14 cellular contexts compared by ENCODE assay signal in genomic region chr6:75619230-75619899, GRCh38. TPM values are rescaled to one million over a fixed set of nuclear protein-coding genes. Genes with fewer than 3 reads are reported as not detected.
DNase-seq lines count a peak whose midpoint lies in the region; ATAC-seq, FAIRE-seq and TF ChIP-seq lines count a peak whose summit lies in the region.
"Had no signal": no experiment of that assay in that cellular context is flagged by ENCODE, and none has a peak within 500 bp of the region (broad histone marks: within the 10 kb centered on the region; RNA-seq: fewer than 3 reads in every experiment).

No MANE protein-coding gene starts in this region.

- DNase-seq in NOMO-1 treated with DMSO at 0.1 percent for 48 hours (lab: John Stamatoyannopoulos, UW; ENCODE audit: unreplicated experiment) = peak; percentile 56
- no peak for DNase-seq in NOMO-1 treated with dmso at 0.1 percent for 144 hours (lab: John Stamatoyannopoulos, UW; ENCODE audit: unreplicated experiment)
- no peak for DNase-seq in K562 (ENCODE audit: extremely low read depth in 1 of 4, low spot score in 3 of 4)
- no peak for DNase-seq in keratinocyte (ENCODE audit: low read depth, low spot score)
- no peak for DNase-seq in stimulated activated effector memory CD8-positive, alpha-beta T cell treated with anti-CD3 and anti-CD28 coated beads, Interleukin-12 subunit alpha, Interleukin-12 subunit beta, amount 100 ng/mL, for 72 hours (ENCODE audit: low spot score in 2 of 2)
- DNase-seq in COLO668 (lab: John Stamatoyannopoulos, UW; ENCODE audit: unreplicated experiment) = no peak
- DNase-seq in HAP-1 (ENCODE audit: low spot score in 2 of 2) = no peak
- DNase-seq in aorta = no peak
- DNase-seq: activated CD4-positive, CD25-positive, alpha-beta regulatory T cell treated with anti-CD3 and anti-CD28 coated beads, Interleukin-2, amount 50 U/mL, for 72 hours; activated T-cell treated with anti-CD3 and anti-CD28 coated beads, Interleukin-2, amount 50 U/mL, for 4 hours; NCI-H187 treated with DMSO at 0.1 percent for 48 hours had no signal

- no peak for TF ChIP-seq EP300 in K562 (IDR thresholded peaks at IDR 0.05; ENCODE audit: low read length)

- H3K27ac ChIP-seq in K562 (ENCODE audit: extremely low read depth, low read depth, low read length) (no peak overlapping the region), keratinocyte (ENCODE audit: control insufficient read depth, insufficient read depth, low read length) (no peak overlapping the region), aorta (ENCODE audit: low read depth in 1 of 2, low read length in 2 of 2) (peak overlapping the region in 1 of 2 donors; percentile 50)

- H3K36me3 ChIP-seq in K562 (ENCODE audit: control insufficient read depth, insufficient read depth, low read length) (peaks cover 14% of the 10 kb centered on the region), keratinocyte (ENCODE audit: control insufficient read depth in 2 of 2, extremely low read depth in 1 of 2, insufficient read depth in 2 of 2, low read length in 2 of 2) (peaks cover 0 to 1% of the 10 kb centered on the region in 2 experiments), HAP-1 (replicated peaks) (peaks cover 26% of the 10 kb centered on the region), aorta (ENCODE audit: control insufficient read depth in 1 of 2, insufficient read depth in 2 of 2, low read length in 1 of 2) (no peaks in the 10 kb centered on the region)
- H3K36me3 ChIP-seq: thoracic aorta had no signal

- no peak overlapping the region for H3K4me3 Mint-ChIP-seq in stimulated activated effector memory CD8-positive, alpha-beta T cell treated with anti-CD3 and anti-CD28 coated beads, Interleukin-12 subunit alpha, Interleukin-12 subunit beta, amount 100 ng/mL, for 72 hours
- H3K4me3 Mint-ChIP-seq: activated T-cell treated with anti-CD3 and anti-CD28 coated beads, Interleukin-2, amount 50 U/mL, for 4 hours had no signal

- H3K9me1 ChIP-seq in K562 (ENCODE audit: control insufficient read depth, insufficient read depth, low read length) (peaks cover 4% of the 10 kb centered on the region), keratinocyte (ENCODE audit: control insufficient read depth, extremely low read depth, insufficient read depth, low read length) (no peaks in the 10 kb centered on the region)

- peaks cover 52% of the 10 kb centered on the region for H3K4me1 Mint-ChIP-seq in stimulated activated effector memory CD8-positive, alpha-beta T cell treated with anti-CD3 and anti-CD28 coated beads, Interleukin-12 subunit alpha, Interleukin-12 subunit beta, amount 100 ng/mL, for 72 hours

- H3K27me3 ChIP-seq in K562 (ENCODE audit: control insufficient read depth in 2 of 2, insufficient read depth in 2 of 2, low read length in 2 of 2) = no peaks in the 10 kb centered on the region
- H3K27me3 ChIP-seq in keratinocyte (ENCODE audit: control insufficient read depth, extremely low read depth, insufficient read depth, low read length) = no peaks in the 10 kb centered on the region
- H3K27me3 ChIP-seq in HAP-1 (ENCODE audit: low read depth) = no peaks in the 10 kb centered on the region
- no peaks in the 10 kb centered on the region for H3K27me3 ChIP-seq in aorta (ENCODE audit: control insufficient read depth in 1 of 2, insufficient read depth in 2 of 2, low read length in 1 of 2)

- H3K4me1 ChIP-seq in K562 (replicated peaks in 1 of 2; ENCODE audit: control insufficient read depth in 2 of 2, insufficient read depth in 2 of 2, low read length in 2 of 2) = peaks cover 0 to 10% of the 10 kb centered on the region in 2 experiments; a peak in 4 of 5 replicates
- no peaks in the 10 kb centered on the region for H3K4me1 ChIP-seq in keratinocyte (ENCODE audit: control insufficient read depth, extremely low read depth, insufficient read depth, low read length)
- H3K4me1 ChIP-seq in HAP-1 = peaks cover 7% of the 10 kb centered on the region; the same call in 1 of the 2 replicates
- H3K4me1 ChIP-seq in aorta (ENCODE audit: control insufficient read depth in 1 of 2, insufficient read depth in 2 of 2, low read length in 2 of 2) = peaks cover 3 to 8% of the 10 kb centered on the region in 2 donors

- CTCF ChIA-PET in K562 (lab: Yijun Ruan, JAX; ENCODE audit: low intra/inter-chr PET ratio) = no interaction called here

- no TSS peak for BruUV-seq in K562 (replicated peaks; lab: Mats Ljungman, UMichigan)

- H3K79me2 ChIP-seq in K562 (ENCODE audit: control insufficient read depth, insufficient read depth, low read length) (peaks cover 97% of the 10 kb centered on the region), keratinocyte (ENCODE audit: control insufficient read depth, insufficient read depth, low read length) (peaks cover 88% of the 10 kb centered on the region)

- H3K4me3 ChIP-seq in K562 = no peak overlapping the region
- no peak overlapping the region for H3K4me3 ChIP-seq in keratinocyte (ENCODE audit: control insufficient read depth in 2 of 3, extremely low read depth in 1 of 3, insufficient read depth in 2 of 3, low read depth in 1 of 3, low read length in 3 of 3)
- H3K4me3 ChIP-seq in HAP-1 = no peak overlapping the region
- no peak overlapping the region for H3K4me3 ChIP-seq in aorta (ENCODE audit: low read length in 2 of 2)
- H3K4me3 ChIP-seq: SK-N-MC, thoracic aorta had no signal

- in situ Hi-C loops in K562 (cut with MboI) (no loop called here), HAP-1 (cut with MboI; ENCODE audit: low sequenced_read_pairs) (no loop called here)

- H2AFZ ChIP-seq in K562 (ENCODE audit: low read depth, low read length) (no peak overlapping the region), keratinocyte (ENCODE audit: control insufficient read depth, low read length) (no peak overlapping the region)

- ATAC-seq in K562 (0 out of 3 replicates have a peak, but pooled peaks have one; percentile 5), aorta (ENCODE audit: low FRiP score) (no peak)
- no peak for ATAC-seq in stimulated activated effector memory CD8-positive, alpha-beta T cell treated with anti-CD3 and anti-CD28 coated beads, Interleukin-12 subunit alpha, Interleukin-12 subunit beta, amount 100 ng/mL, for 72 hours
- ATAC-seq: activated T-cell treated with anti-CD3 and anti-CD28 coated beads, Interleukin-2, amount 50 U/mL, for 4 hours had no signal

- WGBS in K562 (ENCODE audit: insufficient coverage, low coverage, missing lambda C conversion rate) = 77% methylated on average over 5 of the region's 5 CpGs
- WGBS in aorta, 2 donors = 54% methylated on average over 5 of the region's 5 CpGs

- POLR2A ChIA-PET in K562 (lab: Yijun Ruan, JAX) = interaction anchor here (0.9 to 4.0 kb wide), 5 partner anchors 9 to 28 kb away, joined by 3 to 31 read pairs (median 5); partner anchors contain the start of gene SENP6

- TF ChIP-seq RAD21 in K562 (CRISPR knock-in tag; conservative IDR thresholded peaks at IDR 0.05 in 1 of 2, IDR thresholded peaks at IDR 0.05 in 1 of 2) = no peak

- no peak overlapping the region for H3K4me2 ChIP-seq in K562 (ENCODE audit: insufficient read depth, low read length)
- no peak overlapping the region for H3K4me2 ChIP-seq in keratinocyte (ENCODE audit: control insufficient read depth, extremely low read depth, insufficient read depth, low read depth, low read length)

- TF ChIP-seq CTCF in K562 (IDR thresholded peaks at IDR 0.05 in 2 of 3, conservative IDR thresholded peaks at IDR 0.05 in 1 of 3; ENCODE audit: insufficient read depth in 2 of 3, low read depth in 1 of 3, low read length in 3 of 3) (no peak), keratinocyte (optimal IDR thresholded peaks at IDR 0.05 in 1 of 3, IDR thresholded peaks at IDR 0.05 in 1 of 3, conservative IDR thresholded peaks at IDR 0.05 in 1 of 3; ENCODE audit: extremely low read depth in 1 of 3, insufficient read depth in 2 of 3, low read length in 3 of 3) (no peak)

- dilution Hi-C loops in keratinocyte (cut with MboI; ENCODE audit: extremely low pct_ligation_motif_present, low sequenced_read_pairs) = no loop called here

- no peak for FAIRE-seq in K562 (lab: Jason Lieb, UNC)
- FAIRE-seq in keratinocyte (lab: Jason Lieb, UNC) = peak; percentile 23
- FAIRE-seq: endothelial cell of umbilical vein had no signal

- H3K9ac ChIP-seq in K562 (ENCODE audit: insufficient read depth in 1 of 2, low read depth in 2 of 2, low read length in 2 of 2) (no peak overlapping the region), keratinocyte (ENCODE audit: control insufficient read depth, extremely low read depth, insufficient read depth, low read length) (no peak overlapping the region)

- H3K9me3 ChIP-seq in K562 (replicated peaks; ENCODE audit: control insufficient read depth, insufficient read depth, low read depth, low read length) (no peaks in the 10 kb centered on the region), keratinocyte (ENCODE audit: control insufficient read depth, low read depth, low read length) (no peaks in the 10 kb centered on the region), HAP-1 (peaks cover 2% of the 10 kb centered on the region; the same call in 1 of the 2 replicates), aorta (ENCODE audit: control insufficient read depth, low read length) (no peaks in the 10 kb centered on the region)
- H3K9me3 ChIP-seq: thoracic aorta had no signal

- intact Hi-C loops in K562 (cut with micrococcal nuclease) = no loop called here
- intact Hi-C loops in aorta (cut with DNase I) = no loop called here

- H4K20me1 ChIP-seq in K562 (replicated peaks; ENCODE audit: control insufficient read depth, insufficient read depth, low read length) (peaks cover 8% of the 10 kb centered on the region; the same call in 1 of the 2 replicates), keratinocyte (ENCODE audit: control insufficient read depth, extremely low read depth, insufficient read depth, low read length) (peaks cover 17% of the 10 kb centered on the region)

- no peaks in the 10 kb centered on the region for H3K9me3 Mint-ChIP-seq in stimulated activated effector memory CD8-positive, alpha-beta T cell treated with anti-CD3 and anti-CD28 coated beads, Interleukin-12 subunit alpha, Interleukin-12 subunit beta, amount 100 ng/mL, for 72 hours
- H3K9me3 Mint-ChIP-seq: activated T-cell treated with anti-CD3 and anti-CD28 coated beads, Interleukin-2, amount 50 U/mL, for 4 hours had no signal

- peak overlapping the region; percentile 80 for H3K27ac Mint-ChIP-seq in stimulated activated effector memory CD8-positive, alpha-beta T cell treated with anti-CD3 and anti-CD28 coated beads, Interleukin-12 subunit alpha, Interleukin-12 subunit beta, amount 100 ng/mL, for 72 hours

- H3K36me3 Mint-ChIP-seq in stimulated activated effector memory CD8-positive, alpha-beta T cell treated with anti-CD3 and anti-CD28 coated beads, Interleukin-12 subunit alpha, Interleukin-12 subunit beta, amount 100 ng/mL, for 72 hours = peaks cover 55% of the 10 kb centered on the region

- TF ChIP-seq POLR2A in K562 (conservative IDR thresholded peaks at IDR 0.05) = no peak

RNA-seq across cellular contexts. Expression of gene SENP6, which starts 17.7 kb away (rescaled TPM):
- 48.5 and 222 TPM in 2 replicates for total RNA-seq in K562 (2011; cell fraction: chromatin; rRNA removed; ENCODE audit: low replicate concordance)
- total RNA-seq in K562 (2011; cell fraction: nucleolus; rRNA removed) = 23.3 and 32.6 TPM in 2 replicates
- total RNA-seq in K562 (2011; cell fraction: nucleoplasm; rRNA removed) = 72.3 and 122 TPM in 2 replicates
- total RNA-seq in K562 (2014; rRNA removed) = 31.4 and 37.8 TPM in 2 replicates
- 79.4 and 89.9 TPM in 2 replicates for total RNA-seq in K562 (2014; rRNA removed; fragmentation: Illumina TruSeq; extraction: Trizol)
- total RNA-seq in K562 (2015; rRNA removed; fragmentation: Illumina TruSeq; extraction: Trizol) = 59.7 and 65.9 TPM in 2 replicates
- 52.9 and 60.2 TPM in 2 replicates for total RNA-seq in K562 (2021)
- polyA plus RNA-seq in K562 (2011; rRNA removed) = 33.6 and 43.7 TPM in 2 replicates
- polyA plus RNA-seq in K562 (2011; cell fraction: cytosol; rRNA removed) = 5.2 and 9.1 TPM in 2 replicates
- 21.5 and 23.7 TPM in 2 replicates for polyA plus RNA-seq in K562 (2011; cell fraction: nucleus; rRNA removed)
- polyA plus RNA-seq in K562 (2012) = 32.8 and 39.2 TPM in 2 replicates
- polyA plus RNA-seq in K562 (2014; fragmentation: Illumina TruSeq; extraction: Trizol) = 48.2 and 57.7 TPM in 2 replicates
- 10 to 100 TPM; 11.1 to 12.6 TPM for polyA plus RNA-seq in K562 (2014; fragmentation: Nextera tagmentation; extraction: Ambion mirVana)
- polyA plus RNA-seq in K562 (2014; rRNA removed) = 42.2 and 46.8 TPM in 2 replicates
- polyA minus RNA-seq in K562 (2011; rRNA and poly(A)+ RNA removed) = 55.8 and 68.9 TPM in 2 replicates
- polyA minus RNA-seq in K562 (2011; cell fraction: cytosol; rRNA and poly(A)+ RNA removed) = 15.6 and 21.2 TPM in 2 replicates
- polyA minus RNA-seq in K562 (2011; cell fraction: nucleus; rRNA and poly(A)+ RNA removed) = 43.8 and 69.5 TPM in 2 replicates
- polyA plus RNA-seq in keratinocyte = 19.8 to 41.1 TPM (median 20.6 TPM) in 3 replicates
- 54.9 TPM for polyA plus RNA-seq in keratinocyte (2011; ENCODE audit: low read depth)
- 15.0 and 29.9 TPM in 2 replicates for polyA plus RNA-seq in keratinocyte (2011; cell fraction: cytosol; rRNA removed)
- 44.6 and 61.3 TPM in 2 replicates for polyA plus RNA-seq in keratinocyte (2011; cell fraction: nucleus; rRNA removed)
- polyA plus RNA-seq in keratinocyte (2012; ENCODE audit: low replicate concordance) = 25.4 and 26.8 TPM in 2 replicates
- polyA minus RNA-seq in keratinocyte = 2.8 to 39.3 TPM (median 10.6 TPM) in 3 replicates
- polyA minus RNA-seq in keratinocyte (2011; cell fraction: cytosol; rRNA and poly(A)+ RNA removed) = 22.8 TPM
- polyA minus RNA-seq in keratinocyte (2011; cell fraction: nucleus; rRNA and poly(A)+ RNA removed) = 30.2 and 70.4 TPM in 2 replicates
- 100 to 1,000 TPM; 141 to 147 TPM for total RNA-seq in aorta
- 10 to 100 TPM; 31.8 to 61.6 TPM for polyA plus RNA-seq in aorta
